8 cellular contexts compared by ENCODE assay signal in the genomic region with DNA sequence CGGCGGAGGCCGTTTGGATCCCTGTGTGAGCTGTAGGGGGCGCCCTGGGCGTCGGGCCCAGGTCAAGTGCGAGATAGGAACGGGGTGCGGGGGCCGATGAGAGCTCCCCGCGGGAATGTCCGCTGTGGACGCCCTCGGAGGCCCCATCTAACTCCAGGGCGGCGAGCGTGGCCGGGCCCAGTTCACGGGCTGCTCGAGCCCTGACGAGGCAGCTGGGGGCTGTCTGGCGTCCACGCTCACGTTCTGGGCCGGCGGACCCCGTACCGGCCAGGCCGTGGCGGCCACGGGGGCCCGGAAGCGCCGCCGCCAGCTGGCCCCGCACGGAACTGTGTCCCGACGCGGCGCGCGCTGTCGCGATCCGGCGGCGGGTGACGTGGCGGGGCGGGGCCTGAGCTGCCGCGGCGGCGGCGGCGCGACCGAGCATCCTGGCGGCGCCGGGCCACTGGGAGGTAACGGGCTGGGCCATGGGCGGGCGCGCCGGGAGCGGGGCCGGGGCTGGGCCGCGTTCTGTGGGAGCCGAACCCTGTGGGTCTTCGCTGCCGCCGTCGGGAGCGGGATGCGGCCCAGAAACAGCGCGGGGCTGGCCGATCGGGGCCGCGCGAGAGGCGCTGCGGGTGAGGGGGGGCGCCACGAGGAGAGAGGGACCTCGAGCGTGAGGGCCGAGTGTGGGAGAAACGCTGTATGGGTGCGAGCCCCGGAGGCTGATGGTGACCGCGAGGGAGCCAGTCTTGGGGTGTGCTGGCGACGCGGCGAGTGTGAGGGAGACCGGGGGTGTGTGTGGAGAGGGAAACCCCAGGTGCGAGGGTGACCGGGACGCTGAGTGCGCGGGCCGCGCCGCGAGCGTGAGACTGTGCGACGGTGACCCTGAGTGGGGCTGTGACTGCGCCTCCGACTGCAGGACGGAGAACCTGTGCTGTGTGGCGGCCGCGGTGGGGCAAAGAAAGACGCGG. TPM values are rescaled to one million over a fixed set of nuclear protein-coding genes. Genes with fewer than 3 reads are reported as not detected.
DNase-seq lines count a peak whose midpoint lies in the region; ATAC-seq and TF ChIP-seq lines count a peak whose summit lies in the region.

TSS of gene SLC7A6 (plus strand) at position 399 of the 950 bp plus-strand sequence. CDS start 10,201 bp downstream, outside the sequence.

- H4K20me1 ChIP-seq in hepatocyte (ENCODE audit: insufficient read depth, poor library complexity, severe bottlenecking) = no peaks in the 10 kb centered on the region

- H3K27me3 ChIP-seq in ascending aorta (no peaks in the 10 kb centered on the region), hepatocyte (no peaks in the 10 kb centered on the region)

- H3K27ac ChIP-seq in ascending aorta (peak within 1 kb of the TSS; percentile 97 to 99), hepatocyte (peak within 1 kb of the TSS; percentile 96)

- DNase-seq in ELF-1 (ENCODE audit: low read depth, low spot score) = peak; percentile 75
- no peak for DNase-seq in Jurkat, Clone E6-1 (ENCODE audit: low read depth, low spot score)
- DNase-seq in ascending aorta (ENCODE audit: low spot score in 2 of 2) = peak; percentile 40 to 87
- peak; percentile 89 for DNase-seq in hepatocyte (ENCODE audit: low spot score)
- no peak for DNase-seq in retinal pigment epithelial cell (ENCODE audit: low read depth)
- no peak for DNase-seq in NCI-H2029 (lab: John Stamatoyannopoulos, UW)

- H3K4me1 ChIP-seq in ascending aorta (peaks cover 0 to 22% of the 10 kb centered on the region in 2 donors), hepatocyte (ENCODE audit: insufficient read depth) (peaks cover 20% of the 10 kb centered on the region)

- ATAC-seq in GM21576 (IDR thresholded peaks at IDR 0.05; ENCODE audit: unreplicated experiment) = peak; percentile 53

- intact Hi-C loops in T-helper 2 cell treated with Interferon-gamma antibody and Interleukin-4, amounts not matched to agents 100 ng/mL and 5 ng/mL, for 36 hours (cut with micrococcal nuclease) = loop anchor here (1.0 to 10.0 kb wide), 4 partner anchors 19 to 250 kb away; partner anchors contain the start of genes PLA2G15 and SLC7A6OS
- intact Hi-C loops in ascending aorta (cut with DNase I) = loop anchor here (1.0 kb wide), 3 partner anchors 19 to 47 kb away; partner anchors contain the start of genes PLA2G15 and PRMT7

- peak within 1 kb of the TSS; percentile 97 for H3K4me2 ChIP-seq in hepatocyte

- TF ChIP-seq CTCF in ascending aorta (IDR thresholded peaks at IDR 0.05) (peak; percentile 62 to 80 (median 76)), hepatocyte (IDR thresholded peaks at IDR 0.05; ENCODE audit: poor library complexity) (peak; percentile 79), retinal pigment epithelial cell (conservative IDR thresholded peaks at IDR 0.05; ENCODE audit: low read depth, low read length) (peak; percentile 74)

- peaks cover 42% of the 10 kb centered on the region for H3K79me2 ChIP-seq in hepatocyte

- peak within 1 kb of the TSS; percentile 93 for H3K4me3 ChIP-seq in Jurkat, Clone E6-1 (ENCODE audit: low read length)
- H3K4me3 ChIP-seq in ascending aorta (peak within 1 kb of the TSS; percentile 76 to 90), hepatocyte (peak within 1 kb of the TSS; percentile 84), retinal pigment epithelial cell (ENCODE audit: low read length) (peak within 1 kb of the TSS; percentile 96)

- H3K36me3 ChIP-seq in ascending aorta (peaks cover 16 to 18% of the 10 kb centered on the region in 2 donors), hepatocyte (replicated peaks; ENCODE audit: insufficient read depth, low read depth) (no peaks in the 10 kb centered on the region)

- H2AFZ ChIP-seq in hepatocyte = peak within 1 kb of the TSS; percentile 98

- H3K9me3 ChIP-seq in ascending aorta (no peaks in the 10 kb centered on the region), hepatocyte (ENCODE audit: low read depth) (no peaks in the 10 kb centered on the region)

- H3K9me2 ChIP-seq in hepatocyte (replicated peaks; ENCODE audit: insufficient read depth) = no peaks in the 10 kb centered on the region

- under 1% methylated on average over 66 of the region's 123 CpGs for WGBS in hepatocyte (ENCODE audit: low lambda C conversion rate, missing lambda C conversion rate)

RNA-seq across cellular contexts. Expression of gene SLC7A6, which starts in this region (rescaled TPM):
- 31.2 TPM for polyA plus RNA-seq in Jurkat, Clone E6-1 (2012; ENCODE audit: insufficient read depth, insufficient read length)
- total RNA-seq in T-helper 2 cell treated with Interferon-gamma antibody and Interleukin-4, amounts not matched to agents 100 ng/mL and 5 ng/mL, for 36 hours = 74.8 and 79.1 TPM in 2 replicates
- total RNA-seq in ascending aorta (27.7 TPM), hepatocyte (23.4 and 29.7 TPM in 2 replicates)
- polyA plus RNA-seq in hepatocyte = 20.5 and 23.1 TPM in 2 replicates

Comparison
In these comparisons a context has a peak if more than half of its experiments do, and no peak if none do; other contexts are left out.
1. DNase-seq: peak in ELF-1 (single experiment), ascending aorta (2 of 2) and hepatocyte (single experiment); none in Jurkat, Clone E6-1 (single experiment), retinal pigment epithelial cell (single experiment) and NCI-H2029 (single experiment).
2. Peak in every context shown above with its lines, with median percentiles within 50 percentile points of each other: H3K4me3 ChIP-seq and CTCF ChIP-seq.